9 cellular contexts compared by ENCODE assay signal in genomic region chr1:220044683-220045355, GRCh38. TPM values are rescaled to one million over a fixed set of nuclear protein-coding genes. Genes with fewer than 3 reads are reported as not detected.
DNase-seq lines count a peak whose midpoint lies in the region; ATAC-seq, FAIRE-seq and TF ChIP-seq lines count a peak whose summit lies in the region.
"Had no signal": no experiment of that assay in that cellular context is flagged by ENCODE, and none has a peak within 500 bp of the region (broad histone marks: within the 10 kb centered on the region; RNA-seq: fewer than 3 reads in every experiment).

No MANE protein-coding gene starts in this region.

- no peaks in the 10 kb centered on the region for H3K9me1 ChIP-seq in keratinocyte (ENCODE audit: control insufficient read depth, extremely low read depth, insufficient read depth, low read length)

- H3K27ac ChIP-seq in right atrium auricular region, result peak overlapping the region; percentile 86 to 94
- peak overlapping the region; percentile 81 for H3K27ac ChIP-seq in keratinocyte (ENCODE audit: control insufficient read depth, insufficient read depth, low read length)

- peaks cover 48% of the 10 kb centered on the region for H3K79me2 ChIP-seq in keratinocyte (ENCODE audit: control insufficient read depth, insufficient read depth, low read length)

- H3K27me3 ChIP-seq in right atrium auricular region, result no peaks in the 10 kb centered on the region
- H3K27me3 ChIP-seq in keratinocyte (ENCODE audit: control insufficient read depth, extremely low read depth, insufficient read depth, low read length), result no peaks in the 10 kb centered on the region

- dilution Hi-C loops in keratinocyte (cut with MboI; ENCODE audit: extremely low pct_ligation_motif_present, low sequenced_read_pairs), result no loop called here

- H3K36me3 ChIP-seq in right atrium auricular region, result peaks cover 2% of the 10 kb centered on the region
- peaks cover 0 to 6% of the 10 kb centered on the region in 2 experiments for H3K36me3 ChIP-seq in keratinocyte (ENCODE audit: control insufficient read depth in 2 of 2, extremely low read depth in 1 of 2, insufficient read depth in 2 of 2, low read length in 2 of 2)

- peak overlapping the region; percentile 96 for H3K4me3 Mint-ChIP-seq in activated T-helper 1 cell treated with anti-CD3 and anti-CD28 coated beads, Interleukin-12 subunit alpha, Interleukin-12 subunit beta, Interleukin-2, Interleukin-4 antibody, amounts not matched to agents 30 ng/mL and 10 ng/mL and 1 ng/mL, durations not matched to agents 14 hours and 24 hours and 36 hours

- H3K9ac ChIP-seq in keratinocyte (ENCODE audit: control insufficient read depth, extremely low read depth, insufficient read depth, low read length), result peak overlapping the region; percentile 90

- H3K27ac Mint-ChIP-seq in activated T-helper 1 cell treated with anti-CD3 and anti-CD28 coated beads, Interleukin-12 subunit alpha, Interleukin-12 subunit beta, Interleukin-2, Interleukin-4 antibody, amounts not matched to agents 30 ng/mL and 10 ng/mL and 1 ng/mL, durations not matched to agents 14 hours and 24 hours and 36 hours, result peak overlapping the region; percentile 93

- peaks cover 32% of the 10 kb centered on the region for H3K4me1 Mint-ChIP-seq in activated T-helper 1 cell treated with anti-CD3 and anti-CD28 coated beads, Interleukin-12 subunit alpha, Interleukin-12 subunit beta, Interleukin-2, Interleukin-4 antibody, amounts not matched to agents 30 ng/mL and 10 ng/mL and 1 ng/mL, durations not matched to agents 14 hours and 24 hours and 36 hours (ENCODE audit: low read depth)

- H3K27me3 Mint-ChIP-seq in activated T-helper 1 cell treated with anti-CD3 and anti-CD28 coated beads, Interleukin-12 subunit alpha, Interleukin-12 subunit beta, Interleukin-2, Interleukin-4 antibody, amounts not matched to agents 30 ng/mL and 10 ng/mL and 1 ng/mL, durations not matched to agents 14 hours and 24 hours and 36 hours (ENCODE audit: insufficient read depth), result no peaks in the 10 kb centered on the region

- DNase-seq in right atrium auricular region (ENCODE audit: low spot score), result no peak
- DNase-seq in left cardiac atrium, result no peak
- no peak for DNase-seq in activated T-helper 1 cell treated with anti-CD3 and anti-CD28 coated beads, Interleukin-12 subunit alpha, Interleukin-12 subunit beta, Interleukin-2, Interleukin-4 antibody, amounts not matched to agents 30 ng/mL and 10 ng/mL and 1 ng/mL, durations not matched to agents 14 hours and 24 hours and 36 hours (ENCODE audit: low spot score)
- no peak for DNase-seq in keratinocyte (ENCODE audit: low read depth, low spot score)
- no peak for DNase-seq in HuH-7 (ENCODE audit: low spot score)
- no peak for DNase-seq in NCI-H2227 (lab: John Stamatoyannopoulos, UW; ENCODE audit: unreplicated experiment)
- DNase-seq in DMS114 treated with DMSO at 0.1 percent for 48 hours (lab: John Stamatoyannopoulos, UW; ENCODE audit: unreplicated experiment), result no peak
- no peak for DNase-seq in kidney tubule cell (ENCODE audit: low spot score)
- DNase-seq: NCI-H1092 treated with DMSO at 0.1 percent for 48 hours had no signal

- H2AFZ ChIP-seq in keratinocyte (ENCODE audit: control insufficient read depth, low read length), result no peak overlapping the region

- no peaks in the 10 kb centered on the region for H3K9me3 Mint-ChIP-seq in activated T-helper 1 cell treated with anti-CD3 and anti-CD28 coated beads, Interleukin-12 subunit alpha, Interleukin-12 subunit beta, Interleukin-2, Interleukin-4 antibody, amounts not matched to agents 30 ng/mL and 10 ng/mL and 1 ng/mL, durations not matched to agents 14 hours and 24 hours and 36 hours

- FAIRE-seq in keratinocyte (lab: Jason Lieb, UNC), result no peak

- no peaks in the 10 kb centered on the region for H4K20me1 ChIP-seq in keratinocyte (ENCODE audit: control insufficient read depth, extremely low read depth, insufficient read depth, low read length)

- peak overlapping the region; percentile 52 for H3K4me2 ChIP-seq in keratinocyte (ENCODE audit: control insufficient read depth, extremely low read depth, insufficient read depth, low read depth, low read length)

- intact Hi-C loops in left cardiac atrium (cut with DNase I), result no loop called here
- intact Hi-C loops in activated T-helper 1 cell treated with anti-CD3 and anti-CD28 coated beads, Interleukin-12 subunit alpha, Interleukin-12 subunit beta, Interleukin-2, Interleukin-4 antibody, amounts not matched to agents 30 ng/mL and 10 ng/mL and 1 ng/mL, durations not matched to agents 14 hours and 24 hours and 36 hours (cut with micrococcal nuclease), result loop anchor here (5.0 kb wide), 1 partner anchor 873 kb away; the partner anchor contains the start of gene LYPLAL1

- peaks cover 0 to 16% of the 10 kb centered on the region in 2 donors for H3K4me1 ChIP-seq in right atrium auricular region
- no peaks in the 10 kb centered on the region for H3K4me1 ChIP-seq in keratinocyte (ENCODE audit: control insufficient read depth, extremely low read depth, insufficient read depth, low read length)

- H3K9me3 ChIP-seq in right atrium auricular region (no peaks in the 10 kb centered on the region), keratinocyte (ENCODE audit: control insufficient read depth, low read depth, low read length) (no peaks in the 10 kb centered on the region)

- TF ChIP-seq CTCF in right atrium auricular region (IDR thresholded peaks at IDR 0.05), result no peak
- no peak for TF ChIP-seq CTCF in keratinocyte (optimal IDR thresholded peaks at IDR 0.05 in 1 of 3, IDR thresholded peaks at IDR 0.05 in 1 of 3, conservative IDR thresholded peaks at IDR 0.05 in 1 of 3; ENCODE audit: extremely low read depth in 1 of 3, insufficient read depth in 2 of 3, low read length in 3 of 3)

- H3K4me3 ChIP-seq in right atrium auricular region, result peak overlapping the region in 1 of 2 donors; percentile 74
- H3K4me3 ChIP-seq in keratinocyte (ENCODE audit: control insufficient read depth in 2 of 3, extremely low read depth in 1 of 3, insufficient read depth in 2 of 3, low read depth in 1 of 3, low read length in 3 of 3), result peak overlapping the region; percentile 95 to 97 (median 96)

- no peak for ATAC-seq in left cardiac atrium

- peaks cover 7% of the 10 kb centered on the region for H3K36me3 Mint-ChIP-seq in activated T-helper 1 cell treated with anti-CD3 and anti-CD28 coated beads, Interleukin-12 subunit alpha, Interleukin-12 subunit beta, Interleukin-2, Interleukin-4 antibody, amounts not matched to agents 30 ng/mL and 10 ng/mL and 1 ng/mL, durations not matched to agents 14 hours and 24 hours and 36 hours (ENCODE audit: low read depth)

RNA-seq across cellular contexts. Expression of gene EPRS1, which starts 1.5 kb away (rescaled TPM):
- total RNA-seq in right atrium auricular region, result 10 to 100 TPM; 39.1 to 55.4 TPM
- total RNA-seq in left cardiac atrium, result 10 to 100 TPM; 63.0 to 72.5 TPM
- 176 and 188 TPM in 2 replicates for total RNA-seq in activated T-helper 1 cell treated with anti-CD3 and anti-CD28 coated beads, Interleukin-12 subunit alpha, Interleukin-12 subunit beta, Interleukin-2, Interleukin-4 antibody, amounts not matched to agents 30 ng/mL and 10 ng/mL and 1 ng/mL, durations not matched to agents 14 hours and 24 hours and 36 hours
- 59.1 to 96.3 TPM (median 88.3 TPM) in 3 replicates for polyA plus RNA-seq in keratinocyte
- polyA plus RNA-seq in keratinocyte (2011; ENCODE audit: low read depth), result 124 TPM
- 34.2 and 57.0 TPM in 2 replicates for polyA plus RNA-seq in keratinocyte (2011; cell fraction: cytosol; rRNA removed)
- polyA plus RNA-seq in keratinocyte (2011; cell fraction: nucleus; rRNA removed), result 65.1 and 88.0 TPM in 2 replicates
- 84.4 and 124 TPM in 2 replicates for polyA plus RNA-seq in keratinocyte (2012; ENCODE audit: low replicate concordance)
- 70.7 to 105 TPM (median 72.7 TPM) in 3 replicates for polyA minus RNA-seq in keratinocyte
- polyA minus RNA-seq in keratinocyte (2011; cell fraction: cytosol; rRNA and poly(A)+ RNA removed), result 60.6 TPM
- polyA minus RNA-seq in keratinocyte (2011; cell fraction: nucleus; rRNA and poly(A)+ RNA removed), result 82.7 and 105 TPM in 2 replicates

RNA-seq across cellular contexts. Expression of gene BPNT1, which starts 44.8 kb away (rescaled TPM):
- total RNA-seq in right atrium auricular region, result 10 to 100 TPM; 14.4 to 20.3 TPM
- total RNA-seq in left cardiac atrium, result 10 to 100 TPM; 13.9 to 15.1 TPM
- total RNA-seq in activated T-helper 1 cell treated with anti-CD3 and anti-CD28 coated beads, Interleukin-12 subunit alpha, Interleukin-12 subunit beta, Interleukin-2, Interleukin-4 antibody, amounts not matched to agents 30 ng/mL and 10 ng/mL and 1 ng/mL, durations not matched to agents 14 hours and 24 hours and 36 hours, result 27.0 and 28.2 TPM in 2 replicates
- 45.5 to 53.9 TPM (median 53.7 TPM) in 3 replicates for polyA plus RNA-seq in keratinocyte
- 11.4 TPM for polyA plus RNA-seq in keratinocyte (2011; ENCODE audit: low read depth)
- 40.9 and 64.2 TPM in 2 replicates for polyA plus RNA-seq in keratinocyte (2011; cell fraction: cytosol; rRNA removed)
- polyA plus RNA-seq in keratinocyte (2011; cell fraction: nucleus; rRNA removed), result 69.6 and 72.3 TPM in 2 replicates
- 24.3 and 29.1 TPM in 2 replicates for polyA plus RNA-seq in keratinocyte (2012; ENCODE audit: low replicate concordance)
- 22.8 to 110 TPM (median 93.8 TPM) in 3 replicates for polyA minus RNA-seq in keratinocyte
- polyA minus RNA-seq in keratinocyte (2011; cell fraction: cytosol; rRNA and poly(A)+ RNA removed), result 15.5 TPM
- 19.9 and 34.5 TPM in 2 replicates for polyA minus RNA-seq in keratinocyte (2011; cell fraction: nucleus; rRNA and poly(A)+ RNA removed)

RNA-seq across cellular contexts. Expression of gene IARS2, which starts 49.1 kb away (rescaled TPM):
- total RNA-seq in right atrium auricular region, result 10 to 100 TPM; 44.2 to 71.3 TPM
- total RNA-seq in left cardiac atrium, result 10 to 100 TPM; 58.7 to 64.0 TPM
- total RNA-seq in activated T-helper 1 cell treated with anti-CD3 and anti-CD28 coated beads, Interleukin-12 subunit alpha, Interleukin-12 subunit beta, Interleukin-2, Interleukin-4 antibody, amounts not matched to agents 30 ng/mL and 10 ng/mL and 1 ng/mL, durations not matched to agents 14 hours and 24 hours and 36 hours, result 72.8 and 74.7 TPM in 2 replicates
- polyA plus RNA-seq in keratinocyte, result 39.7 to 69.0 TPM (median 41.8 TPM) in 3 replicates
- polyA plus RNA-seq in keratinocyte (2011; ENCODE audit: low read depth), result 76.9 TPM
- 24.5 and 34.7 TPM in 2 replicates for polyA plus RNA-seq in keratinocyte (2011; cell fraction: cytosol; rRNA removed)
- 77.4 and 92.2 TPM in 2 replicates for polyA plus RNA-seq in keratinocyte (2011; cell fraction: nucleus; rRNA removed)
- polyA plus RNA-seq in keratinocyte (2012; ENCODE audit: low replicate concordance), result 68.9 and 83.1 TPM in 2 replicates
- 27.3 to 66.5 TPM (median 36.8 TPM) in 3 replicates for polyA minus RNA-seq in keratinocyte
- polyA minus RNA-seq in keratinocyte (2011; cell fraction: cytosol; rRNA and poly(A)+ RNA removed), result 25.1 TPM
- 74.1 and 126 TPM in 2 replicates for polyA minus RNA-seq in keratinocyte (2011; cell fraction: nucleus; rRNA and poly(A)+ RNA removed)
